ENCODE assay signal across 9 cellular contexts in genomic region chr15:89912674-89913396, GRCh38. TPM values are rescaled to one million over a fixed set of nuclear protein-coding genes. Genes with fewer than 3 reads are reported as not detected.
DNase-seq lines count a peak whose midpoint lies in the region; ATAC-seq and TF ChIP-seq lines count a peak whose summit lies in the region.
"Had no signal": no experiment of that assay in that cellular context is flagged by ENCODE, and none has a peak within 500 bp of the region (broad histone marks: within the 10 kb centered on the region; RNA-seq: fewer than 3 reads in every experiment).

Gene ARPIN, minus strand, starts transcription at chr15:89912952. Its CDS starts 117 bp downstream, at chr15:89912835.

- H3K9ac ChIP-seq in skeletal muscle satellite cell (ENCODE audit: low read depth, low read length): peak within 1 kb of the TSS; percentile 82

- ATAC-seq in HG03354 (IDR thresholded peaks at IDR 0.05; ENCODE audit: poor library complexity, severe bottlenecking, unreplicated experiment) (no peak), GM18868 (IDR thresholded peaks at IDR 0.05; ENCODE audit: unreplicated experiment) (no peak)

- no peaks in the 10 kb centered on the region for H3K27me3 Mint-ChIP-seq in chondrocyte (ENCODE audit: low read depth)

- H3K36me3 ChIP-seq in skeletal muscle satellite cell (ENCODE audit: insufficient read depth, low read length): peaks cover 6% of the 10 kb centered on the region

- peak within 1 kb of the TSS; percentile 90 for H3K4me3 Mint-ChIP-seq in chondrocyte (ENCODE audit: unreplicated experiment)

- TF ChIP-seq CTCF in chondrocyte (IDR thresholded peaks at IDR 0.05): peak; percentile 30

- peak; percentile 69 for DNase-seq in ELR (ENCODE audit: low read depth)
- DNase-seq in NCI-H69 (lab: John Stamatoyannopoulos, UW): peak; percentile 64
- DNase-seq in chondrocyte (ENCODE audit: low spot score): no peak
- DNase-seq in islet precursor cell: peak; percentile 80
- no peak for DNase-seq in OCI-M2 (lab: John Stamatoyannopoulos, UW; ENCODE audit: unreplicated experiment)

- H3K4me1 ChIP-seq in skeletal muscle satellite cell (ENCODE audit: control insufficient read depth, insufficient read depth, low read length): peaks cover 10% of the 10 kb centered on the region

- no peaks in the 10 kb centered on the region for H3K9me3 ChIP-seq in skeletal muscle satellite cell (replicated peaks; ENCODE audit: low read length)

- peaks cover 20% of the 10 kb centered on the region for H3K4me1 Mint-ChIP-seq in chondrocyte (ENCODE audit: low read depth)

- no peaks in the 10 kb centered on the region for H3K27me3 ChIP-seq in skeletal muscle satellite cell (ENCODE audit: control insufficient read depth, insufficient read depth, low read length)

- peak within 1 kb of the TSS; percentile 74 for H3K27ac Mint-ChIP-seq in chondrocyte (ENCODE audit: unreplicated experiment)

- peak within 1 kb of the TSS; percentile 94 for H3K4me2 ChIP-seq in skeletal muscle satellite cell (ENCODE audit: low read length)

- H3K36me3 Mint-ChIP-seq in chondrocyte (ENCODE audit: low read depth): peaks cover 4% of the 10 kb centered on the region

- no peaks in the 10 kb centered on the region for H3K9me3 Mint-ChIP-seq in chondrocyte (ENCODE audit: low read depth)

- peak within 1 kb of the TSS; percentile 92 for H3K4me3 ChIP-seq in skeletal muscle satellite cell (ENCODE audit: low read length)
- H3K4me3 ChIP-seq: SK-N-MC had no signal

RNA-seq across cellular contexts. Expression of gene ARPIN, which starts in this region (rescaled TPM):
- total RNA-seq in chondrocyte: 17.0 to 24.2 TPM (median 18.2 TPM) in 3 replicates
- total RNA-seq in skeletal muscle satellite cell (2012; rRNA removed): 5.9 and 10.1 TPM in 2 replicates

Comparison
In these comparisons a context has a peak if more than half of its experiments do, and no peak if none do; other contexts are left out.
1. DNase-seq: peak in ELR (single experiment), NCI-H69 (single experiment) and islet precursor cell (single experiment); none in chondrocyte (single experiment) and OCI-M2 (single experiment).